17 cellular contexts compared by ENCODE assay signal in genomic region chr17:57006040-57006439, GRCh38. TPM values are rescaled to one million over a fixed set of nuclear protein-coding genes. Genes with fewer than 3 reads are reported as not detected.
A peak's percentile ranks its signal among the peaks of the same experiment; 100 is the strongest.
DNase-seq lines count a peak whose midpoint lies in the region; ATAC-seq and TF ChIP-seq lines count a peak whose summit lies in the region.
"Had no signal": no experiment of that assay in that cellular context is flagged by ENCODE, and none has a peak within 500 bp of the region (broad histone marks: within the 10 kb centered on the region; RNA-seq: fewer than 3 reads in every experiment).

No MANE protein-coding gene starts in this region.

- in situ Hi-C loops in KBM-7 (cut with MboI; ENCODE audit: low pct_unique_long_range_greater_than_20kb, low sequenced_read_pairs), result no loop called here

- H3K4me1 Mint-ChIP-seq in CD14-positive monocyte, result peaks cover 38% of the 10 kb centered on the region

- no peaks in the 10 kb centered on the region for H3K9me3 Mint-ChIP-seq in CD14-positive monocyte
- H3K9me3 Mint-ChIP-seq: activated naive CD4-positive, alpha-beta T cell treated with anti-CD3 and anti-CD28 coated beads, Interleukin-2, amount 50 U/mL, for 72 hours; activated T-cell treated with anti-CD3 and anti-CD28 coated beads, Interleukin-2, amount 50 U/mL, for 72 hours; CD8-positive, alpha-beta memory T cell; effector memory CD8-positive, alpha-beta T cell had no signal

- peak overlapping the region in 6 of 7 donors; percentile 13 to 50 (median 31) for H3K27ac Mint-ChIP-seq in CD14-positive monocyte
- H3K27ac Mint-ChIP-seq: activated naive CD4-positive, alpha-beta T cell treated with anti-CD3 and anti-CD28 coated beads, Interleukin-2, amount 50 U/mL, for 72 hours; activated T-cell treated with anti-CD3 and anti-CD28 coated beads, Interleukin-2, amount 50 U/mL, for 72 hours had no signal

- ATAC-seq in HG03439 (IDR thresholded peaks at IDR 0.05; ENCODE audit: unreplicated experiment) (no peak), HG03565 (IDR thresholded peaks at IDR 0.05; ENCODE audit: unreplicated experiment) (no peak), HG03095 (IDR thresholded peaks at IDR 0.05; ENCODE audit: unreplicated experiment) (no peak), HG02623 (IDR thresholded peaks at IDR 0.05; ENCODE audit: unreplicated experiment) (no peak)
- ATAC-seq: activated naive CD4-positive, alpha-beta T cell treated with anti-CD3 and anti-CD28 coated beads, Interleukin-2, amount 50 U/mL, for 72 hours; activated T-cell treated with anti-CD3 and anti-CD28 coated beads, Interleukin-2, amount 50 U/mL, for 72 hours; effector memory CD8-positive, alpha-beta T cell; left ventricle myocardium superior had no signal

- H3K4me3 Mint-ChIP-seq in CD14-positive monocyte, result no peak overlapping the region
- H3K4me3 Mint-ChIP-seq: activated T-cell treated with anti-CD3 and anti-CD28 coated beads, Interleukin-2, amount 50 U/mL, for 72 hours; CD8-positive, alpha-beta memory T cell had no signal

- no peak for TF ChIP-seq CTCF in CD14-positive monocyte (IDR thresholded peaks at IDR 0.05)

- H3K27me3 Mint-ChIP-seq in CD14-positive monocyte (ENCODE audit: low read depth in 3 of 3), result peaks cover 0 to 4% (median 3%) of the 10 kb centered on the region in 3 donors
- H3K27me3 Mint-ChIP-seq: effector memory CD8-positive, alpha-beta T cell had no signal

- no peak for DNase-seq in CD14-positive monocyte (ENCODE audit: low spot score)
- peak; percentile 51 for DNase-seq in KBM-7
- peak; percentile 70 for DNase-seq in RPMI7951 (ENCODE audit: low read depth)
- peak; percentile 66 for DNase-seq in islet precursor cell
- DNase-seq: activated T-cell treated with anti-CD3 and anti-CD28 coated beads, Interleukin-2, amount 50 U/mL, for 72 hours; CD8-positive, alpha-beta memory T cell; effector memory CD8-positive, alpha-beta T cell; head of caudate nucleus; left ventricle myocardium superior; NCI-H187 treated with DMSO at 0.1 percent for 48 hours; NCI-H226; nucleus accumbens had no signal

- peaks cover 58 to 64% of the 10 kb centered on the region in 2 donors for H3K36me3 Mint-ChIP-seq in CD14-positive monocyte
- H3K36me3 Mint-ChIP-seq: activated naive CD4-positive, alpha-beta T cell treated with anti-CD3 and anti-CD28 coated beads, Interleukin-2, amount 50 U/mL, for 72 hours had no signal

- intact Hi-C loops in CD14-positive monocyte (cut with micrococcal nuclease), result loop anchor here in 1 of 2 donors (10.0 kb wide), 1 partner anchor 79 kb away; the partner anchor contains the start of gene AKAP1

RNA-seq across cellular contexts. Expression of gene SCPEP1, which starts 28.1 kb away (rescaled TPM):
- 100 to 1,000 TPM; 373 to 426 TPM for polyA plus RNA-seq in CD14-positive monocyte
- 50.3 and 84.1 TPM in 2 replicates for total RNA-seq in RPMI7951 (2014; rRNA removed; shearing (Covaris generic))

RNA-seq across cellular contexts. Expression of gene COIL, which starts 45.2 kb away (rescaled TPM):
- 1 to 10 TPM; 5.3 to 6.6 TPM for polyA plus RNA-seq in CD14-positive monocyte
- 13.2 and 15.2 TPM in 2 replicates for total RNA-seq in RPMI7951 (2014; rRNA removed; shearing (Covaris generic))
